26 cellular contexts compared by ENCODE assay signal in genomic region chr3:17149076-17149475, GRCh38.
"Had no signal": no experiment of that assay in that cellular context is flagged by ENCODE, and none has a peak within 500 bp of the region (broad histone marks: within the 10 kb centered on the region; RNA-seq: fewer than 3 reads in every experiment).

No MANE protein-coding gene starts in this region.

- DNase-seq: hypothalamus; immature natural killer cell; kidney; left colon; left ventricle myocardium inferior; mesendoderm; midbrain; mucosa of descending colon; naive thymus-derived CD4-positive, alpha-beta T cell; pancreas; retina; right cardiac atrium; small intestine; spleen; stimulated activated CD4-positive, alpha-beta T cell treated with anti-CD3 and anti-CD28 coated beads, Interleukin-4, amount 100 ng/mL, for 4 hours; stimulated activated naive CD4-positive, alpha-beta T cell; tibial artery; uterus had no signal

- H3K4me1 ChIP-seq: left ventricle myocardium inferior, pancreas, prostate gland, suprapubic skin, tibial artery, uterus had no signal

- H3K27me3 Mint-ChIP-seq: stimulated activated naive CD8-positive, alpha-beta T cell treated with anti-CD3 and anti-CD28 coated beads, Interleukin-15, Interleukin-2, amounts not matched to agents 100 ng/mL and 50 ng/mL, for 24 hours; type B pancreatic cell had no signal

- H3K27me3 ChIP-seq: pancreas, spleen, suprapubic skin, tibial artery, uterus had no signal

- H3K27ac ChIP-seq: left ventricle myocardium inferior, pancreas, prostate gland, spleen, suprapubic skin, thoracic aorta, tibial artery, uterus had no signal

- H3K27ac Mint-ChIP-seq: stimulated activated naive CD8-positive, alpha-beta T cell treated with anti-CD3 and anti-CD28 coated beads, Interleukin-15, Interleukin-2, amounts not matched to agents 100 ng/mL and 50 ng/mL, for 24 hours; type B pancreatic cell had no signal

- H3K4me3 ChIP-seq: left ventricle myocardium inferior, lung, mucosa of descending colon, pancreas, prostate gland, spleen, suprapubic skin, thoracic aorta, tibial artery, uterus had no signal

- H3K4me3 Mint-ChIP-seq: naive thymus-derived CD4-positive, alpha-beta T cell; natural killer cell treated with Interleukin-12 subunit alpha and Interleukin-12 subunit beta and Interleukin-15 and Interleukin-18, amount 100 ng/mL, for 72 hours; stimulated activated naive CD8-positive, alpha-beta T cell treated with anti-CD3 and anti-CD28 coated beads, Interleukin-15, Interleukin-2, amounts not matched to agents 100 ng/mL and 50 ng/mL, for 24 hours; type B pancreatic cell had no signal

- ATAC-seq: left colon; mucosa of descending colon; naive thymus-derived CD4-positive, alpha-beta T cell; natural killer cell treated with Interleukin-12 subunit alpha and Interleukin-12 subunit beta and Interleukin-15 and Interleukin-18, amount 100 ng/mL, for 72 hours; pancreas; right cardiac atrium; sciatic nerve had no signal

- H3K9me3 ChIP-seq: pancreas, prostate gland had no signal

- H3K36me3 ChIP-seq: prostate gland, uterus had no signal
